In genomic region chr4:91325495-91325894, GRCh38 we compare ENCODE assay signal across 17 cellular contexts.
DNase-seq lines count a peak whose midpoint lies in the region; ATAC-seq and TF ChIP-seq lines count a peak whose summit lies in the region.
"Had no signal": no experiment of that assay in that cellular context is flagged by ENCODE, and none has a peak within 500 bp of the region (broad histone marks: within the 10 kb centered on the region; RNA-seq: fewer than 3 reads in every experiment).

No MANE protein-coding gene starts in this region.

- no peak overlapping the region for H3K27ac ChIP-seq in colonic mucosa
- H3K27ac ChIP-seq: heart right ventricle, neutrophil had no signal

- peak; percentile 3 for DNase-seq in Caki2 (ENCODE audit: low read depth)
- DNase-seq in HS-5 (ENCODE audit: low read depth) = peak; percentile 19
- peak; percentile 41 for DNase-seq in amniotic epithelial cell (ENCODE audit: low read depth)
- peak; percentile 5 for DNase-seq in kidney epithelial cell (ENCODE audit: low read depth)
- no peak for DNase-seq in colonic mucosa
- DNase-seq in activated T-cell treated with anti-CD3 and anti-CD28 coated beads, Interleukin-2, amount 50 U/mL, for 1 hour = no peak
- DNase-seq in T-helper 17 cell = no peak
- DNase-seq in epidermal melanocyte (ENCODE audit: insufficient read length, low spot score) = no peak
- DNase-seq: activated CD4-positive, alpha-beta memory T cell treated with anti-CD3 and anti-CD28 coated beads, Interleukin-2, amount 10 ng/mL, durations not matched to agents 7 days and 5 days; activated naive CD4-positive, alpha-beta T cell; GDM1; heart right ventricle; NCI-H187; stimulated activated CD4-positive, alpha-beta T cell treated with anti-CD3 and anti-CD28 coated beads, Interleukin-15, amount 100 ng/mL, for 24 hours; T1000 had no signal

- H3K9ac ChIP-seq in colonic mucosa (ENCODE audit: low read depth in 2 of 2, low read length in 2 of 2) = no peak overlapping the region

- ATAC-seq in T-helper 17 cell = no peak

- no peak overlapping the region for H3K4me3 Mint-ChIP-seq in T-helper 17 cell
- H3K4me3 Mint-ChIP-seq: activated CD4-positive, alpha-beta memory T cell treated with anti-CD3 and anti-CD28 coated beads, Interleukin-2, amount 10 ng/mL, durations not matched to agents 7 days and 5 days had no signal

- in situ Hi-C loops in Caki2 (cut with HindIII; ENCODE audit: low pct_unique_long_range_greater_than_20kb, low sequenced_read_pairs) = no loop called here

- no peak for TF ChIP-seq CTCF in kidney epithelial cell (IDR thresholded peaks at IDR 0.05; ENCODE audit: insufficient read depth, low read length, poor library complexity, severe bottlenecking)
- TF ChIP-seq CTCF in colonic mucosa (IDR thresholded peaks at IDR 0.05) = no peak

- H3K27me3 ChIP-seq in kidney epithelial cell (ENCODE audit: control insufficient read depth, insufficient read depth, low read length) = no peaks in the 10 kb centered on the region
- H3K27me3 ChIP-seq in colonic mucosa = no peaks in the 10 kb centered on the region
- H3K27me3 ChIP-seq: heart right ventricle, neutrophil had no signal

- no peaks in the 10 kb centered on the region for H3K4me1 ChIP-seq in colonic mucosa

- H3K36me3 ChIP-seq in kidney epithelial cell (ENCODE audit: control insufficient read depth, insufficient read depth, low read length) (no peaks in the 10 kb centered on the region), colonic mucosa (no peaks in the 10 kb centered on the region)
- H3K36me3 ChIP-seq: heart right ventricle, neutrophil had no signal

- H3K27me3 Mint-ChIP-seq in T-helper 17 cell = no peaks in the 10 kb centered on the region
- H3K27me3 Mint-ChIP-seq: activated CD4-positive, alpha-beta memory T cell treated with anti-CD3 and anti-CD28 coated beads, Interleukin-2, amount 10 ng/mL, durations not matched to agents 7 days and 5 days; IgD-negative memory B cell had no signal

- H3K36me3 Mint-ChIP-seq in T-helper 17 cell (ENCODE audit: low read depth) = no peaks in the 10 kb centered on the region

- intact Hi-C loops in colonic mucosa (cut with DNase I) = no loop called here

- no peak overlapping the region for H3K27ac Mint-ChIP-seq in T-helper 17 cell
- H3K27ac Mint-ChIP-seq: activated CD4-positive, alpha-beta memory T cell treated with anti-CD3 and anti-CD28 coated beads, Interleukin-2, amount 10 ng/mL, durations not matched to agents 7 days and 5 days; IgD-negative memory B cell had no signal

- no peaks in the 10 kb centered on the region for H3K9me3 ChIP-seq in colonic mucosa
- H3K9me3 ChIP-seq in T-helper 17 cell (ENCODE audit: control insufficient read depth, low read length, poor library complexity, severe bottlenecking) = no peaks in the 10 kb centered on the region
- H3K9me3 ChIP-seq: neutrophil had no signal

- H3K4me3 ChIP-seq in kidney epithelial cell (ENCODE audit: low read depth, low read length) (no peak overlapping the region), colonic mucosa (no peak overlapping the region)
- H3K4me3 ChIP-seq: heart right ventricle had no signal

- no peaks in the 10 kb centered on the region for H3K4me1 Mint-ChIP-seq in T-helper 17 cell
- H3K4me1 Mint-ChIP-seq: activated CD4-positive, alpha-beta memory T cell treated with anti-CD3 and anti-CD28 coated beads, Interleukin-2, amount 10 ng/mL, durations not matched to agents 7 days and 5 days; IgD-negative memory B cell had no signal

Comparison
In these comparisons a context has a peak if more than half of its experiments do, and no peak if none do; other contexts are left out.
1. DNase-seq: peak in Caki2 (single experiment), HS-5 (single experiment), amniotic epithelial cell (single experiment) and kidney epithelial cell (single experiment); none in colonic mucosa (single experiment), activated T-cell treated with anti-CD3 and anti-CD28 coated beads, Interleukin-2, amount 50 U/mL, for 1 hour (single experiment), T-helper 17 cell (0 of 3) and epidermal melanocyte (single experiment).